In the genomic region with DNA sequence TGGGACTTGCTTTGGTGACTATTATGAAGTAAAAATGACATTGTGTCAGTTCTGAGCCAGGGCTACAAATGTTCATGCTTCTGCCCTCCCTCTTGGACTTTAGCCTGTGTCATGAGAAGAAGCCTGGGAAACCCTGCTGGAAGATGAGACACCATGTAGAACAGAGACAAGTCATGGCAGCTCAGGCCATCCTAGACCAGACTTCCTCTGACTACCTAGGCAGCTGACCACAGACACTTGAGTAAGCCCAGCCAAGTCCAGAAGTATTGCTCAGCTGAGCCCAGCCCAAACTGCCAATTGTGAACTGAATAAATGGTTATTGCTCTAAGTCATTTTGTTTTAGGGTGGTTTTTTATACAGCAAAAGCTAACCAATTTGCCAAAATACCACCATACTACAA, we compare ENCODE assay signal across 16 cellular contexts.
DNase-seq lines count a peak whose midpoint lies in the region; FAIRE-seq and TF ChIP-seq lines count a peak whose summit lies in the region.
"Had no signal": no experiment of that assay in that cellular context is flagged by ENCODE, and none has a peak within 500 bp of the region (broad histone marks: within the 10 kb centered on the region; RNA-seq: fewer than 3 reads in every experiment).

No MANE protein-coding gene starts in this region.

- H3K4me3 ChIP-seq in mammary epithelial cell (replicated peaks in 1 of 3; ENCODE audit: insufficient read depth in 1 of 3, low read depth in 2 of 3, low read length in 3 of 3) (no peak overlapping the region), osteoblast (ENCODE audit: insufficient read depth, low read length) (no peak overlapping the region)

- intact Hi-C loops in mammary epithelial cell (cut with micrococcal nuclease): no loop called here

- H3K27me3 ChIP-seq in mammary epithelial cell (ENCODE audit: insufficient read depth, low read length) (no peaks in the 10 kb centered on the region), osteoblast (ENCODE audit: insufficient read depth, low read length) (no peaks in the 10 kb centered on the region)

- BruUV-seq in mammary epithelial cell (replicated peaks; lab: Mats Ljungman, UMichigan): no TSS peak

- H4K20me1 ChIP-seq in mammary epithelial cell (ENCODE audit: insufficient read depth, low read length): no peaks in the 10 kb centered on the region
- H4K20me1 ChIP-seq in osteoblast (ENCODE audit: insufficient read depth, low read length): no peaks in the 10 kb centered on the region

- no peak for FAIRE-seq in RCC 7860 (lab: Jason Lieb, UNC)
- FAIRE-seq: GM12891 had no signal

- H3K4me1 ChIP-seq in mammary epithelial cell (ENCODE audit: insufficient read depth, low read length): peaks cover 8% of the 10 kb centered on the region
- no peaks in the 10 kb centered on the region for H3K4me1 ChIP-seq in osteoblast (ENCODE audit: insufficient read depth, low read length)

- DNase-seq in GM03348 (ENCODE audit: low spot score) (peak; percentile 35), NCI-H226 (peak; percentile 22), mammary epithelial cell (peak; percentile 83), osteoblast (ENCODE audit: insufficient read length, low spot score, missing footprints) (peak; percentile 14), NCI-H187 treated with DMSO at 0.1 percent for 48 hours (lab: John Stamatoyannopoulos, UW) (no peak), mucosa of gallbladder (ENCODE audit: low spot score) (no peak), RCC 7860 (ENCODE audit: low spot score) (no peak)
- DNase-seq: DMS53; H9; Karpas-422; NCI-H1436 treated with DMSO at 0.1 percent for 48 hours; NCI-H2227 treated with DMSO at 0.1 percent for 48 hours; NCI-H69; NK-92 treated with Interleukin-12 subunit alpha and Interleukin-12 subunit beta, amount 100 ng/mL, for 24 hours; SHP77 had no signal

- H2AFZ ChIP-seq in mammary epithelial cell (ENCODE audit: low read depth, low read length): no peak overlapping the region
- no peak overlapping the region for H2AFZ ChIP-seq in osteoblast (ENCODE audit: low read length)

- H3K27ac ChIP-seq in mammary epithelial cell (ENCODE audit: insufficient read depth, low read depth, low read length): no peak overlapping the region
- H3K27ac ChIP-seq in osteoblast (ENCODE audit: low read depth, low read length): no peak overlapping the region

- dilution Hi-C loops in mammary epithelial cell (cut with HindIII; ENCODE audit: low sequenced_read_pairs): no loop called here

- H3K4me2 ChIP-seq in mammary epithelial cell (ENCODE audit: insufficient read depth, low read depth, low read length) (peak overlapping the region; percentile 28), osteoblast (ENCODE audit: insufficient read depth, low read length) (no peak overlapping the region)

- no peak for TF ChIP-seq CTCF in mammary epithelial cell (conservative IDR thresholded peaks at IDR 0.05 in 1 of 2, IDR thresholded peaks at IDR 0.05 in 1 of 2; ENCODE audit: extremely low read depth in 1 of 2, insufficient read depth in 1 of 2, low read depth in 1 of 2, low read length in 2 of 2)
- TF ChIP-seq CTCF in osteoblast (IDR thresholded peaks at IDR 0.05; ENCODE audit: extremely low read depth, low read depth, low read length): no peak

- CTCF ChIA-PET in mammary epithelial cell (lab: Charles Lee; ENCODE audit: low non-redundant PET): no interaction called here

- no peaks in the 10 kb centered on the region for H3K36me3 ChIP-seq in mammary epithelial cell (ENCODE audit: insufficient read depth, low read length)
- H3K36me3 ChIP-seq in osteoblast (ENCODE audit: insufficient read depth, low read length): no peaks in the 10 kb centered on the region

- H3K9me3 ChIP-seq in mammary epithelial cell (replicated peaks; ENCODE audit: insufficient read depth, low read length): peaks cover 6% of the 10 kb centered on the region
- H3K9me3 ChIP-seq in osteoblast (ENCODE audit: low read depth, low read length): no peaks in the 10 kb centered on the region

- H3K79me2 ChIP-seq in mammary epithelial cell (ENCODE audit: insufficient read depth, low read length) (no peaks in the 10 kb centered on the region), osteoblast (ENCODE audit: insufficient read depth, low read length) (no peaks in the 10 kb centered on the region)

- in situ Hi-C loops in mammary epithelial cell (cut with MboI; ENCODE audit: low sequenced_read_pairs in 2 of 2): no loop called here

- no peak overlapping the region for H3K9ac ChIP-seq in mammary epithelial cell (ENCODE audit: insufficient read depth, low read length)

Comparison
In these comparisons a context has a peak if more than half of its experiments do, and no peak if none do; other contexts are left out.
1. DNase-seq: peak in GM03348 (single experiment), NCI-H226 (single experiment), mammary epithelial cell (single experiment) and osteoblast (single experiment); none in NCI-H187 treated with DMSO at 0.1 percent for 48 hours (single experiment), mucosa of gallbladder (single experiment) and RCC 7860 (single experiment).